12 cellular contexts compared by ENCODE assay signal in the genomic region with DNA sequence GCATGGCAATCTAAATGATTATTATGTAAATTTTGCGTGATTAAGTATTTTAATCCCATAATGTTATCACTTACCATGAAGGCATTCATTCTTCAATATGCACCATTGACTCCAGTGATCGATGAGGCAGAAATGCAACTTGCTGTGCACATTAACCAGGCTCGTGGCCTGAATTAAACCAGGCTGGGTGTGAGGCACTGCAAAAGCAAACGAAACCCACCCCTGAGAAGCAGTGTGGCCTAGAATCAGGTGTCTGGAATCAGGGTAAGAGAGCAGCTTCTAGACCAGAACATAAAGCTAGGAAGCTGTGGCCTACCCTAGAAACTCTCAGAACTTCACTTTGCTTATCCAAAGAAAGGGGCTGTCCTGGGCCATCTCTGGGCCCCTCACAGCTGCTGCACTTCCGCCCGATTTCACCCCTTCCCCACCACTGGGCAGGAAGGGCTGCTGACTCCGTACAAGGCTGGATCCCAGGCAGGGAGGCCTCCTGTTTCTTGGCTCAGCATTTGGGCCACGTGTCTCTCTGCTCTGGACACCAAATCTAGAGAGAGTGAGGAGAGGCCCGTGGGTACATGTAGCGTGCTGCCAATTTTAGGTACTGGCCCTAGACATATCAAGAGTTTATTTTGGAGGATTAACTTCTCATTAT. TPM values are rescaled to one million over a fixed set of nuclear protein-coding genes. Genes with fewer than 3 reads are reported as not detected.
"Had no signal": no experiment of that assay in that cellular context is flagged by ENCODE, and none has a peak within 500 bp of the region (broad histone marks: within the 10 kb centered on the region; RNA-seq: fewer than 3 reads in every experiment).

No MANE protein-coding gene starts in this region.

- ATAC-seq: left lung had no signal

- DNase-seq: activated CD4-positive, alpha-beta T cell treated with anti-CD3 and anti-CD28 coated beads, Interleukin-2, amount 10 ng/mL, durations not matched to agents 24 days and 14 days; activated naive CD4-positive, alpha-beta T cell treated with anti-CD3 and anti-CD28 coated beads, Interleukin-2, amount 10 ng/mL, durations not matched to agents 7 days and 5 days; activated T-cell treated with anti-CD3 and anti-CD28 coated beads for 4 hours; caudate nucleus; effector memory CD4-positive, alpha-beta T cell; left lung; ovary; stomach had no signal

RNA-seq across cellular contexts. Expression of a gene that starts 18.6 kb away (rescaled TPM):
- total RNA-seq: activated CD4-positive, alpha-beta T cell treated with anti-CD3 and anti-CD28 coated beads, Interleukin-2, amount 10 ng/mL, durations not matched to agents 24 days and 14 days; activated CD8-positive, alpha-beta memory T cell treated with anti-CD3 and anti-CD28 coated beads for 36 hours; activated T-helper 2 cell treated with anti-CD3 and anti-CD28 coated beads, Interferon-gamma antibody, Interleukin-2, Interleukin-4, amounts not matched to agents 10 μg/mL and 5 μg/mL and 100 μg/mL, durations not matched to agents 14 hours and 24 hours and 36 hours; left lung; neural crest cell; thoracic aorta had no signal
